ENCODE assay signal across 1 cellular context in the genomic region with DNA sequence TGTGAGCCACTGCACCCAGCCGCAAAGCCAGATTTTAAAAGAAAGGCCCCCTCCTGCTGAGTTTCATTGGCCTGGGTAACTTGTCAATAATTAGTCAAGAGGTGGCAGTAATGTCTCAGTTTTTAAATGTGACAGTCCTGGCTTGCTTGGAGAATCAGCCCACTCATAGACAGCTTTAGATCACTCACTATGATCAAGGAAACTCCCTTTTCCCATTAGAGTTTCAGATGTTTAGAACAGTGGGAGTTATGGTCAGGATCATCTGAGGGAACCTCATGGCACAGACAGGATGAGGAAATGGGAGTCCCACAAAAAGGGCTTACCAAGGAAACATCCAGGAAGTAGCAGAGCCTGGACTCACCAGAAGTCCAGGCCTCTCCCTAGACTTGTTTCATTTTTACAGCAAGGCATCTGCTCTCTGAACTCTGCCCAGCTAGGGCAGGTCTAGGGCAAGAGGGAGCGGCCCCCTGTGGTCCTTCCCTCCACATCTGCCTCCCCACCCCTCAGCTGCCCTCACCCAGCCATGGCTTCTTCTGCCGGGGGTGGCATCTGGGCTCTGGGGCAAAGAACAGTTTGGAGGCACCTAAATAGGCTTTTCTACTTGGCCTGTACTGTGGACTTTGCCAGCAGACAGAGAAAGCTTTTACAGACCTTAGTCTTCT.
TF ChIP-seq lines count a peak whose summit lies in the region.

No MANE protein-coding gene starts in this region.

TF ChIP-seq in HepG2, 621 proteins besides CTCF, POLR2A, EP300 and RAD21 (continued from another document and continues in another):
- TF ChIP-seq, protein P1, sequence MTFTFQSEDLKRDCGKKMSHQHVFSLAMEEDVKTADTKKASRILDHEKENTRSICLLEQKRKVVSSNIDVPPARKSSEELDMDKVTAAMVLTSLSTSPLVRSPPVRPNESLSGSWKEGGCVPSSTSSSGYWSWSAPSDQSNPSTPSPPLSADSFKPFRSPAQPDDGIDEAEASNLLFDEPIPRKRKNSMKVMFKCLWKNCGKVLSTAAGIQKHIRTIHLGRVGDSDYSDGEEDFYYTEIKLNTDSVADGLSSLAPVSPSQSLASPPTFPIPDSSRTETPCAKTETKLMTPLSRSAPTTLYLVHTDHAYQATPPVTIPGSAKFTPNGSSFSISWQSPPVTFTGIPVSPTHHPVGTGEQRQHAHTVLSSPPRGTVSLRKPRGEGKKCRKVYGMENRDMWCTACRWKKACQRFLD (CRISPR knock-in tag; IDR thresholded peaks at IDR 0.05; ENCODE audit: borderline replicate concordance) = no peak
- TF ChIP-seq, protein P2, sequence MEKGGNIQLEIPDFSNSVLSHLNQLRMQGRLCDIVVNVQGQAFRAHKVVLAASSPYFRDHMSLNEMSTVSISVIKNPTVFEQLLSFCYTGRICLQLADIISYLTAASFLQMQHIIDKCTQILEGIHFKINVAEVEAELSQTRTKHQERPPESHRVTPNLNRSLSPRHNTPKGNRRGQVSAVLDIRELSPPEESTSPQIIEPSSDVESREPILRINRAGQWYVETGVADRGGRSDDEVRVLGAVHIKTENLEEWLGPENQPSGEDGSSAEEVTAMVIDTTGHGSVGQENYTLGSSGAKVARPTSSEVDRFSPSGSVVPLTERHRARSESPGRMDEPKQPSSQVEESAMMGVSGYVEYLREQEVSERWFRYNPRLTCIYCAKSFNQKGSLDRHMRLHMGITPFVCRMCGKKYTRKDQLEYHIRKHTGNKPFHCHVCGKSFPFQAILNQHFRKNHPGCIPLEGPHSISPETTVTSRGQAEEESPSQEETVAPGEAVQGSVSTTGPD (CRISPR knock-in tag; IDR thresholded peaks at IDR 0.05) = no peak
- no peak for TF ChIP-seq NR2F2 (IDR thresholded peaks at IDR 0.05; ENCODE audit: borderline replicate concordance, low read depth)
- no peak for TF ChIP-seq YEATS2 (CRISPR knock-in tag; IDR thresholded peaks at IDR 0.05; ENCODE audit: borderline replicate concordance)
- TF ChIP-seq BHLHE40 (IDR thresholded peaks at IDR 0.05; ENCODE audit: low read length) = no peak
- no peak for TF ChIP-seq NCOA1 (CRISPR knock-in tag; IDR thresholded peaks at IDR 0.05)
- TF ChIP-seq, protein P3, sequence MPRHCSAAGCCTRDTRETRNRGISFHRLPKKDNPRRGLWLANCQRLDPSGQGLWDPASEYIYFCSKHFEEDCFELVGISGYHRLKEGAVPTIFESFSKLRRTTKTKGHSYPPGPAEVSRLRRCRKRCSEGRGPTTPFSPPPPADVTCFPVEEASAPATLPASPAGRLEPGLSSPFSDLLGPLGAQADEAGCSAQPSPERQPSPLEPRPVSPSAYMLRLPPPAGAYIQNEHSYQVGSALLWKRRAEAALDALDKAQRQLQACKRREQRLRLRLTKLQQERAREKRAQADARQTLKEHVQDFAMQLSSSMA (CRISPR knock-in tag; IDR thresholded peaks at IDR 0.05) = no peak
- TF ChIP-seq ZNF546 (CRISPR knock-in tag; conservative IDR thresholded peaks at IDR 0.05) = no peak
- no peak for TF ChIP-seq ZFP82 (CRISPR knock-in tag; IDR thresholded peaks at IDR 0.05; ENCODE audit: borderline replicate concordance)
- peak; percentile 86 for TF ChIP-seq STAG1 (CRISPR knock-in tag; IDR thresholded peaks at IDR 0.05)
- no peak for TF ChIP-seq ZMYM4 (CRISPR knock-in tag; IDR thresholded peaks at IDR 0.05)
- no peak for TF ChIP-seq ZNF432 (CRISPR knock-in tag; IDR thresholded peaks at IDR 0.05; ENCODE audit: borderline replicate concordance)
- 0 out of 2 replicates have a peak, but pooled peaks have one; percentile 68 for TF ChIP-seq ZNF772 (CRISPR knock-in tag; IDR thresholded peaks at IDR 0.05)
- peak; percentile 42 for TF ChIP-seq ZFY (CRISPR knock-in tag; IDR thresholded peaks at IDR 0.05)
- TF ChIP-seq SMYD3 (CRISPR knock-in tag; IDR thresholded peaks at IDR 0.05) = no peak
- TF ChIP-seq TBP (CRISPR knock-in tag; IDR thresholded peaks at IDR 0.05) = no peak
- no peak for TF ChIP-seq RBFOX2 (IDR thresholded peaks at IDR 0.05; ENCODE audit: low read depth, low read length)
- TF ChIP-seq, protein P4, sequence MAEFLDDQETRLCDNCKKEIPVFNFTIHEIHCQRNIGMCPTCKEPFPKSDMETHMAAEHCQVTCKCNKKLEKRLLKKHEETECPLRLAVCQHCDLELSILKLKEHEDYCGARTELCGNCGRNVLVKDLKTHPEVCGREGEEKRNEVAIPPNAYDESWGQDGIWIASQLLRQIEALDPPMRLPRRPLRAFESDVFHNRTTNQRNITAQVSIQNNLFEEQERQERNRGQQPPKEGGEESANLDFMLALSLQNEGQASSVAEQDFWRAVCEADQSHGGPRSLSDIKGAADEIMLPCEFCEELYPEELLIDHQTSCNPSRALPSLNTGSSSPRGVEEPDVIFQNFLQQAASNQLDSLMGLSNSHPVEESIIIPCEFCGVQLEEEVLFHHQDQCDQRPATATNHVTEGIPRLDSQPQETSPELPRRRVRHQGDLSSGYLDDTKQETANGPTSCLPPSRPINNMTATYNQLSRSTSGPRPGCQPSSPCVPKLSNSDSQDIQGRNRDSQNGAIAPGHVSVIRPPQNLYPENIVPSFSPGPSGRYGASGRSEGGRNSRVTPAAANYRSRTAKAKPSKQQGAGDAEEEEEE (CRISPR knock-in tag; IDR thresholded peaks at IDR 0.05; ENCODE audit: borderline replicate concordance) = no peak
- TF ChIP-seq HDAC1 (CRISPR knock-in tag; IDR thresholded peaks at IDR 0.05) = peak; percentile 39; the same call in 1 of the 2 replicates
- TF ChIP-seq ZNF747 (CRISPR knock-in tag; IDR thresholded peaks at IDR 0.05; ENCODE audit: borderline replicate concordance) = no peak
- TF ChIP-seq, protein P5, sequence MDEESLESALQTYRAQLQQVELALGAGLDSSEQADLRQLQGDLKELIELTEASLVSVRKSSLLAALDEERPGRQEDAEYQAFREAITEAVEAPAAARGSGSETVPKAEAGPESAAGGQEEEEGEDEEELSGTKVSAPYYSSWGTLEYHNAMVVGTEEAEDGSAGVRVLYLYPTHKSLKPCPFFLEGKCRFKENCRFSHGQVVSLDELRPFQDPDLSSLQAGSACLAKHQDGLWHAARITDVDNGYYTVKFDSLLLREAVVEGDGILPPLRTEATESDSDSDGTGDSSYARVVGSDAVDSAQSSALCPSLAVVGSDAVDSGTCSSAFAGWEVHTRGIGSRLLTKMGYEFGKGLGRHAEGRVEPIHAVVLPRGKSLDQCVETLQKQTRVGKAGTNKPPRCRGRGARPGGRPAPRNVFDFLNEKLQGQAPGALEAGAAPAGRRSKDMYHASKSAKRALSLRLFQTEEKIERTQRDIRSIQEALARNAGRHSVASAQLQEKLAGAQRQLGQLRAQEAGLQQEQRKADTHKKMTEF (CRISPR knock-in tag; IDR thresholded peaks at IDR 0.05) = no peak
- TF ChIP-seq ETV6 (CRISPR knock-in tag; conservative IDR thresholded peaks at IDR 0.05) = no peak
- TF ChIP-seq, protein P6, sequence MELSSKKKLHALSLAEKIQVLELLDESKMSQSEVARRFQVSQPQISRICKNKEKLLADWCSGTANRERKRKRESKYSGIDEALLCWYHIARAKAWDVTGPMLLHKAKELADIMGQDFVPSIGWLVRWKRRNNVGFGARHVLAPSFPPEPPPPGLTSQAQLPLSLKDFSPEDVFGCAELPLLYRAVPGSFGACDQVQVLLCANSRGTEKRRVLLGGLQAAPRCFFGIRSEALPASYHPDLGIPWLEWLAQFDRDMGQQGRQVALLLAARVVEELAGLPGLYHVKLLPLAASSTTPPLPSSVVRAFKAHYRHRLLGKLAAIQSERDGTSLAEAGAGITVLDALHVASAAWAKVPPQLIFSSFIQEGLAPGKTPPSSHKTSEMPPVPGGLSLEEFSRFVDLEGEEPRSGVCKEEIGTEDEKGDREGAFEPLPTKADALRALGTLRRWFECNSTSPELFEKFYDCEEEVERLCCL (CRISPR knock-in tag; IDR thresholded peaks at IDR 0.05; ENCODE audit: borderline replicate concordance) = no peak
- TF ChIP-seq ZNF746 (CRISPR knock-in tag; IDR thresholded peaks at IDR 0.05) = no peak
- TF ChIP-seq RXRA (CRISPR knock-in tag; IDR thresholded peaks at IDR 0.05) = no peak
- no peak for TF ChIP-seq MAFK (conservative IDR thresholded peaks at IDR 0.05 in 1 of 2, IDR thresholded peaks at IDR 0.05 in 1 of 2; ENCODE audit: low read length in 2 of 2)
- no peak for TF ChIP-seq PTBP1 (IDR thresholded peaks at IDR 0.05; ENCODE audit: low read depth, low read length, poor library complexity, severe bottlenecking)
- TF ChIP-seq, protein P7, sequence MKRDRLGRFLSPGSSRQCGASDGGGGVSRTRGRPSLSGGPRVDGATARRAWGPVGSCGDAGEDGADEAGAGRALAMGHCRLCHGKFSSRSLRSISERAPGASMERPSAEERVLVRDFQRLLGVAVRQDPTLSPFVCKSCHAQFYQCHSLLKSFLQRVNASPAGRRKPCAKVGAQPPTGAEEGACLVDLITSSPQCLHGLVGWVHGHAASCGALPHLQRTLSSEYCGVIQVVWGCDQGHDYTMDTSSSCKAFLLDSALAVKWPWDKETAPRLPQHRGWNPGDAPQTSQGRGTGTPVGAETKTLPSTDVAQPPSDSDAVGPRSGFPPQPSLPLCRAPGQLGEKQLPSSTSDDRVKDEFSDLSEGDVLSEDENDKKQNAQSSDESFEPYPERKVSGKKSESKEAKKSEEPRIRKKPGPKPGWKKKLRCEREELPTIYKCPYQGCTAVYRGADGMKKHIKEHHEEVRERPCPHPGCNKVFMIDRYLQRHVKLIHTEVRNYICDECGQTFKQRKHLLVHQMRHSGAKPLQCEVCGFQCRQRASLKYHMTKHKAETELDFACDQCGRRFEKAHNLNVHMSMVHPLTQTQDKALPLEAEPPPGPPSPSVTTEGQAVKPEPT (CRISPR knock-in tag; IDR thresholded peaks at IDR 0.05; ENCODE audit: low read depth) = no peak
- no peak for TF ChIP-seq JUNB (CRISPR knock-in tag; IDR thresholded peaks at IDR 0.05; ENCODE audit: borderline replicate concordance)
- TF ChIP-seq BRCA1 (CRISPR knock-in tag; IDR thresholded peaks at IDR 0.05) = no peak
- no peak for TF ChIP-seq AHR (CRISPR knock-in tag; IDR thresholded peaks at IDR 0.05)
- TF ChIP-seq, protein P8, sequence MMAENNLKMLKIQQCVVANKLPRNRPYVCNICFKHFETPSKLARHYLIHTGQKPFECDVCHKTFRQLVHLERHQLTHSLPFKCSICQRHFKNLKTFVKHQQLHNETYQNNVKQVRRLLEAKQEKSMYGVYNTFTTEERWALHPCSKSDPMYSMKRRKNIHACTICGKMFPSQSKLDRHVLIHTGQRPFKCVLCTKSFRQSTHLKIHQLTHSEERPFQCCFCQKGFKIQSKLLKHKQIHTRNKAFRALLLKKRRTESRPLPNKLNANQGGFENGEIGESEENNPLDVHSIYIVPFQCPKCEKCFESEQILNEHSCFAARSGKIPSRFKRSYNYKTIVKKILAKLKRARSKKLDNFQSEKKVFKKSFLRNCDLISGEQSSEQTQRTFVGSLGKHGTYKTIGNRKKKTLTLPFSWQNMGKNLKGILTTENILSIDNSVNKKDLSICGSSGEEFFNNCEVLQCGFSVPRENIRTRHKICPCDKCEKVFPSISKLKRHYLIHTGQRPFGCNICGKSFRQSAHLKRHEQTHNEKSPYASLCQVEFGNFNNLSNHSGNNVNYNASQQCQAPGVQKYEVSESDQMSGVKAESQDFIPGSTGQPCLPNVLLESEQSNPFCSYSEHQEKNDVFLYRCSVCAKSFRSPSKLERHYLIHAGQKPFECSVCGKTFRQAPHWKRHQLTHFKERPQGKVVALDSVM (CRISPR knock-in tag; IDR thresholded peaks at IDR 0.05) = peak; percentile 56; the same call in 1 of the 2 replicates
- no peak for TF ChIP-seq KLF13 (CRISPR knock-in tag; IDR thresholded peaks at IDR 0.05)
- no peak for TF ChIP-seq HNF4G (IDR thresholded peaks at IDR 0.05; ENCODE audit: borderline replicate concordance, low read depth, low read length)
- TF ChIP-seq HNF4G (CRISPR knock-in tag; IDR thresholded peaks at IDR 0.05; ENCODE audit: borderline replicate concordance, low read depth) = no peak
- no peak for TF ChIP-seq GPN1 (CRISPR knock-in tag; IDR thresholded peaks at IDR 0.05; ENCODE audit: borderline replicate concordance)
- TF ChIP-seq, protein P9, sequence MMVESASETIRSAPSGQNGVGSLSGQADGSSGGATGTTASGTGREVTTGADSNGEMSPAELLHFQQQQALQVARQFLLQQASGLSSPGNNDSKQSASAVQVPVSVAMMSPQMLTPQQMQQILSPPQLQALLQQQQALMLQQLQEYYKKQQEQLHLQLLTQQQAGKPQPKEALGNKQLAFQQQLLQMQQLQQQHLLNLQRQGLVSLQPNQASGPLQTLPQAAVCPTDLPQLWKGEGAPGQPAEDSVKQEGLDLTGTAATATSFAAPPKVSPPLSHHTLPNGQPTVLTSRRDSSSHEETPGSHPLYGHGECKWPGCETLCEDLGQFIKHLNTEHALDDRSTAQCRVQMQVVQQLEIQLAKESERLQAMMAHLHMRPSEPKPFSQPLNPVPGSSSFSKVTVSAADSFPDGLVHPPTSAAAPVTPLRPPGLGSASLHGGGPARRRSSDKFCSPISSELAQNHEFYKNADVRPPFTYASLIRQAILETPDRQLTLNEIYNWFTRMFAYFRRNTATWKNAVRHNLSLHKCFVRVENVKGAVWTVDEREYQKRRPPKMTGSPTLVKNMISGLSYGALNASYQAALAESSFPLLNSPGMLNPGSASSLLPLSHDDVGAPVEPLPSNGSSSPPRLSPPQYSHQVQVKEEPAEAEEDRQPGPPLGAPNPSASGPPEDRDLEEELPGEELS (CRISPR knock-in tag; IDR thresholded peaks at IDR 0.05) = no peak
- TF ChIP-seq, protein P10, sequence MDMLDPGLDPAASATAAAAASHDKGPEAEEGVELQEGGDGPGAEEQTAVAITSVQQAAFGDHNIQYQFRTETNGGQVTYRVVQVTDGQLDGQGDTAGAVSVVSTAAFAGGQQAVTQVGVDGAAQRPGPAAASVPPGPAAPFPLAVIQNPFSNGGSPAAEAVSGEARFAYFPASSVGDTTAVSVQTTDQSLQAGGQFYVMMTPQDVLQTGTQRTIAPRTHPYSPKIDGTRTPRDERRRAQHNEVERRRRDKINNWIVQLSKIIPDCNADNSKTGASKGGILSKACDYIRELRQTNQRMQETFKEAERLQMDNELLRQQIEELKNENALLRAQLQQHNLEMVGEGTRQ (IDR thresholded peaks at IDR 0.05; ENCODE audit: low read depth, low read length) = no peak
- TF ChIP-seq, protein P10 (CRISPR knock-in tag; IDR thresholded peaks at IDR 0.05; ENCODE audit: borderline replicate concordance) = no peak
- TF ChIP-seq, protein P11, sequence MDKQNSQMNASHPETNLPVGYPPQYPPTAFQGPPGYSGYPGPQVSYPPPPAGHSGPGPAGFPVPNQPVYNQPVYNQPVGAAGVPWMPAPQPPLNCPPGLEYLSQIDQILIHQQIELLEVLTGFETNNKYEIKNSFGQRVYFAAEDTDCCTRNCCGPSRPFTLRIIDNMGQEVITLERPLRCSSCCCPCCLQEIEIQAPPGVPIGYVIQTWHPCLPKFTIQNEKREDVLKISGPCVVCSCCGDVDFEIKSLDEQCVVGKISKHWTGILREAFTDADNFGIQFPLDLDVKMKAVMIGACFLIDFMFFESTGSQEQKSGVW (CRISPR knock-in tag; IDR thresholded peaks at IDR 0.05; ENCODE audit: borderline replicate concordance) = no peak
- TF ChIP-seq ZNF567 (CRISPR knock-in tag; IDR thresholded peaks at IDR 0.05; ENCODE audit: borderline replicate concordance) = no peak
- TF ChIP-seq FOXM1 (CRISPR knock-in tag; IDR thresholded peaks at IDR 0.05) = no peak
- TF ChIP-seq, protein P12, sequence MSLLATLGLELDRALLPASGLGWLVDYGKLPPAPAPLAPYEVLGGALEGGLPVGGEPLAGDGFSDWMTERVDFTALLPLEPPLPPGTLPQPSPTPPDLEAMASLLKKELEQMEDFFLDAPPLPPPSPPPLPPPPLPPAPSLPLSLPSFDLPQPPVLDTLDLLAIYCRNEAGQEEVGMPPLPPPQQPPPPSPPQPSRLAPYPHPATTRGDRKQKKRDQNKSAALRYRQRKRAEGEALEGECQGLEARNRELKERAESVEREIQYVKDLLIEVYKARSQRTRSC (CRISPR knock-in tag; IDR thresholded peaks at IDR 0.05; ENCODE audit: low read depth) = no peak
